Comparison of ENCODE assay signal across 1 cellular context in genomic region chr5:151742870-151743294, GRCh38.
TF ChIP-seq lines count a peak whose summit lies in the region.

No MANE protein-coding gene starts in this region.

TF ChIP-seq in IMR-90, 13 proteins besides CTCF, POLR2A, EP300 and RAD21:
- peak; percentile 16 for TF ChIP-seq RCOR1 (IDR thresholded peaks at IDR 0.05; ENCODE audit: insufficient replicate concordance, low read length)
- TF ChIP-seq ELK1 (IDR thresholded peaks at IDR 0.05; ENCODE audit: borderline replicate concordance, low read depth, low read length) = no peak
- TF ChIP-seq SMC3 (IDR thresholded peaks at IDR 0.05; ENCODE audit: low read depth, low read length) = peak; percentile 84
